Comparison of ENCODE assay signal across 31 cellular contexts in genomic region chr9:2625427-2625826, GRCh38. TPM values are rescaled to one million over a fixed set of nuclear protein-coding genes. Genes with fewer than 3 reads are reported as not detected.
DNase-seq lines count a peak whose midpoint lies in the region; ATAC-seq and TF ChIP-seq lines count a peak whose summit lies in the region.
"Had no signal": no experiment of that assay in that cellular context is flagged by ENCODE, and none has a peak within 500 bp of the region (broad histone marks: within the 10 kb centered on the region; RNA-seq: fewer than 3 reads in every experiment).

No MANE protein-coding gene starts in this region.

- H3K27me3 ChIP-seq in DND-41 (ENCODE audit: insufficient read depth, low read length, poor library complexity) (no peaks in the 10 kb centered on the region), Loucy (ENCODE audit: insufficient read depth, low read length, poor library complexity, severe bottlenecking) (no peaks in the 10 kb centered on the region), Peyer's patch (peaks cover 0 to 17% of the 10 kb centered on the region in 2 donors)
- H3K27me3 ChIP-seq: BLaER1 treated with 17β-estradiol and CSF1 and Interleukin-3, amounts not matched to agents 10 nM and 100 nM; SJCRH30; testis; uterus had no signal

- H3K9me3 Mint-ChIP-seq in progenitor cell of endocrine pancreas (ENCODE audit: low read depth) = no peaks in the 10 kb centered on the region
- H3K9me3 Mint-ChIP-seq in activated T-helper 2 cell treated with anti-CD3 and anti-CD28 coated beads, Interferon-gamma antibody, Interleukin-2, Interleukin-4, amounts not matched to agents 10 μg/mL and 5 μg/mL and 100 μg/mL, durations not matched to agents 14 hours and 24 hours and 36 hours = no peaks in the 10 kb centered on the region
- H3K9me3 Mint-ChIP-seq: activated naive CD4-positive, alpha-beta T cell treated with anti-CD3 and anti-CD28 coated beads, Interleukin-2, amount 50 U/mL, for 24 hours; activated T-helper 17 cell treated with anti-CD3 and anti-CD28 coated beads, Interleukin-2, amount 50 U/mL, for 72 hours; effector memory CD8-positive, alpha-beta T cell; nephron had no signal

- ATAC-seq in DND-41 (ENCODE audit: insufficient read depth, low read depth) = no peak
- ATAC-seq: activated CD8-positive, alpha-beta T cell treated with anti-CD3 and anti-CD28 coated beads, Interleukin-2, amount 10 ng/mL, durations not matched to agents 7 days and 5 days; activated T-helper 17 cell treated with anti-CD3 and anti-CD28 coated beads, Interleukin-2, amount 50 U/mL, for 72 hours; effector memory CD8-positive, alpha-beta T cell; esophagus mucosa; HCT116 had no signal

- peak overlapping the region; percentile 85; the same call in 1 of the 2 replicates for H3K4me2 ChIP-seq in DND-41 (ENCODE audit: insufficient read depth, low read length)
- H3K4me2 ChIP-seq in Loucy (ENCODE audit: low read depth, low read length, poor library complexity, severe bottlenecking) = peak overlapping the region; percentile 82

- H3K36me3 Mint-ChIP-seq in progenitor cell of endocrine pancreas (ENCODE audit: insufficient read depth) = no peaks in the 10 kb centered on the region
- H3K36me3 Mint-ChIP-seq in activated T-helper 2 cell treated with anti-CD3 and anti-CD28 coated beads, Interferon-gamma antibody, Interleukin-2, Interleukin-4, amounts not matched to agents 10 μg/mL and 5 μg/mL and 100 μg/mL, durations not matched to agents 14 hours and 24 hours and 36 hours (ENCODE audit: low read depth) = peaks cover 16% of the 10 kb centered on the region
- H3K36me3 Mint-ChIP-seq: activated naive CD4-positive, alpha-beta T cell treated with anti-CD3 and anti-CD28 coated beads, Interleukin-2, amount 50 U/mL, for 24 hours had no signal

- H3K9me2 ChIP-seq in Loucy (replicated peaks; ENCODE audit: low read depth, low read length) = no peaks in the 10 kb centered on the region

- H4K20me1 ChIP-seq in DND-41 (ENCODE audit: insufficient read depth, low read length) (peaks cover 71% of the 10 kb centered on the region), Loucy (ENCODE audit: insufficient read depth, low read length, poor library complexity, severe bottlenecking) (peaks cover 56% of the 10 kb centered on the region)

- no peak overlapping the region for H3K9ac ChIP-seq in DND-41 (ENCODE audit: low read depth, low read length)
- no peak overlapping the region for H3K9ac ChIP-seq in Loucy (ENCODE audit: low read depth, low read length, poor library complexity, severe bottlenecking)
- H3K9ac ChIP-seq: BLaER1 treated with 17β-estradiol and CSF1 and Interleukin-3, amounts not matched to agents 10 nM and 100 nM had no signal

- peaks cover 2% of the 10 kb centered on the region for H3K4me1 Mint-ChIP-seq in progenitor cell of endocrine pancreas (ENCODE audit: low read depth)
- peaks cover 24% of the 10 kb centered on the region for H3K4me1 Mint-ChIP-seq in activated T-helper 2 cell treated with anti-CD3 and anti-CD28 coated beads, Interferon-gamma antibody, Interleukin-2, Interleukin-4, amounts not matched to agents 10 μg/mL and 5 μg/mL and 100 μg/mL, durations not matched to agents 14 hours and 24 hours and 36 hours (ENCODE audit: low read depth)
- H3K4me1 Mint-ChIP-seq: activated T-helper 17 cell treated with anti-CD3 and anti-CD28 coated beads, Interleukin-2, amount 50 U/mL, for 72 hours had no signal

- no peak for TF ChIP-seq POLR2A in Peyer's patch (IDR thresholded peaks at IDR 0.05)

- peaks cover 84% of the 10 kb centered on the region for H3K79me2 ChIP-seq in DND-41 (ENCODE audit: insufficient read depth, low read length)
- peaks cover 98% of the 10 kb centered on the region for H3K79me2 ChIP-seq in Loucy (ENCODE audit: insufficient read depth, low read length)

- no peak overlapping the region for H3K4me3 Mint-ChIP-seq in progenitor cell of endocrine pancreas (ENCODE audit: low read depth)
- H3K4me3 Mint-ChIP-seq in activated T-helper 2 cell treated with anti-CD3 and anti-CD28 coated beads, Interferon-gamma antibody, Interleukin-2, Interleukin-4, amounts not matched to agents 10 μg/mL and 5 μg/mL and 100 μg/mL, durations not matched to agents 14 hours and 24 hours and 36 hours (ENCODE audit: low read depth) = no peak overlapping the region
- H3K4me3 Mint-ChIP-seq: activated CD8-positive, alpha-beta T cell treated with anti-CD3 and anti-CD28 coated beads, Interleukin-2, amount 10 ng/mL, durations not matched to agents 7 days and 5 days; activated naive CD4-positive, alpha-beta T cell treated with anti-CD3 and anti-CD28 coated beads, Interleukin-2, amount 50 U/mL, for 24 hours; activated T-helper 17 cell treated with anti-CD3 and anti-CD28 coated beads, Interleukin-2, amount 50 U/mL, for 72 hours; effector memory CD8-positive, alpha-beta T cell had no signal

- H3K27ac Mint-ChIP-seq in progenitor cell of endocrine pancreas = no peak overlapping the region
- H3K27ac Mint-ChIP-seq in activated T-helper 2 cell treated with anti-CD3 and anti-CD28 coated beads, Interferon-gamma antibody, Interleukin-2, Interleukin-4, amounts not matched to agents 10 μg/mL and 5 μg/mL and 100 μg/mL, durations not matched to agents 14 hours and 24 hours and 36 hours = no peak overlapping the region
- H3K27ac Mint-ChIP-seq: activated CD8-positive, alpha-beta T cell treated with anti-CD3 and anti-CD28 coated beads, Interleukin-2, amount 10 ng/mL, durations not matched to agents 7 days and 5 days; activated naive CD4-positive, alpha-beta T cell treated with anti-CD3 and anti-CD28 coated beads, Interleukin-2, amount 50 U/mL, for 24 hours; activated T-helper 17 cell treated with anti-CD3 and anti-CD28 coated beads, Interleukin-2, amount 50 U/mL, for 72 hours; effector memory CD8-positive, alpha-beta T cell had no signal

- intact Hi-C loops in activated T-helper 2 cell treated with anti-CD3 and anti-CD28 coated beads, Interferon-gamma antibody, Interleukin-2, Interleukin-4, amounts not matched to agents 10 μg/mL and 5 μg/mL and 100 μg/mL, durations not matched to agents 14 hours and 24 hours and 36 hours (cut with micrococcal nuclease) = no loop called here

- H2AFZ ChIP-seq in DND-41 (ENCODE audit: low read depth, low read length) = no peak overlapping the region
- H2AFZ ChIP-seq in Loucy (ENCODE audit: low read length) = no peak overlapping the region

- no peak overlapping the region for H3K27ac ChIP-seq in DND-41 (ENCODE audit: low read length)
- no peak overlapping the region for H3K27ac ChIP-seq in Peyer's patch
- H3K27ac ChIP-seq: BLaER1 treated with 17β-estradiol and CSF1 and Interleukin-3, amounts not matched to agents 10 nM and 100 nM; SJCRH30; testis; uterus; WERI-Rb-1 had no signal

- H3K9me3 ChIP-seq in DND-41 (ENCODE audit: insufficient read depth, low read length, severe bottlenecking) (no peaks in the 10 kb centered on the region), Loucy (ENCODE audit: insufficient read depth, low read depth, low read length) (no peaks in the 10 kb centered on the region), Peyer's patch (no peaks in the 10 kb centered on the region)
- H3K9me3 ChIP-seq: SJCRH30, testis, uterus had no signal

- no peak for DNase-seq in DND-41
- no peak for DNase-seq in choroid plexus epithelial cell (ENCODE audit: low read depth)
- no peak for DNase-seq in progenitor cell of endocrine pancreas (ENCODE audit: low spot score, unreplicated experiment)
- DNase-seq in activated T-helper 2 cell treated with anti-CD3 and anti-CD28 coated beads, Interferon-gamma antibody, Interleukin-2, Interleukin-4, amounts not matched to agents 10 μg/mL and 5 μg/mL and 100 μg/mL, durations not matched to agents 14 hours and 24 hours and 36 hours (ENCODE audit: low spot score) = no peak
- DNase-seq in Peyer's patch = no peak
- no peak for DNase-seq in MV-4-11 (lab: John Stamatoyannopoulos, UW)
- DNase-seq: activated CD4-positive, alpha-beta T cell treated with anti-CD3 and anti-CD28 coated beads for 4 hours; activated CD8-positive, alpha-beta T cell treated with anti-CD3 and anti-CD28 coated beads, Interleukin-2, amount 10 ng/mL, durations not matched to agents 7 days and 5 days; amniotic stem cell; caudate nucleus; effector memory CD8-positive, alpha-beta T cell; foreskin melanocyte; IMR-90; NCI-H2171; NCI-H82; retina; SJCRH30; small intestine; stimulated activated naive CD4-positive, alpha-beta T cell; T1000; testis; uterus; WERI-Rb-1 had no signal

- no peaks in the 10 kb centered on the region for H3F3A ChIP-seq in Loucy (ENCODE audit: low read depth)

- no peak for TF ChIP-seq CTCF in DND-41 (IDR thresholded peaks at IDR 0.05; ENCODE audit: borderline replicate concordance, extremely low read depth, low read length, poor library complexity, severe bottlenecking)
- peak; percentile 49 for TF ChIP-seq CTCF in Loucy (conservative IDR thresholded peaks at IDR 0.05; ENCODE audit: low read length)
- TF ChIP-seq CTCF in choroid plexus epithelial cell (conservative IDR thresholded peaks at IDR 0.05; ENCODE audit: low read depth, low read length) = peak; percentile 30
- peak; percentile 27 for TF ChIP-seq CTCF in progenitor cell of endocrine pancreas (IDR thresholded peaks at IDR 0.05; ENCODE audit: unreplicated experiment)
- no peak for TF ChIP-seq CTCF in Peyer's patch (IDR thresholded peaks at IDR 0.05)

- peaks cover 10% of the 10 kb centered on the region for H3K36me3 ChIP-seq in DND-41 (ENCODE audit: insufficient read depth, low read length)
- H3K36me3 ChIP-seq in Loucy (ENCODE audit: insufficient read depth, low read length) = no peaks in the 10 kb centered on the region
- H3K36me3 ChIP-seq in Peyer's patch = no peaks in the 10 kb centered on the region
- H3K36me3 ChIP-seq: SJCRH30, uterus had no signal

- peaks cover 56% of the 10 kb centered on the region for H3K27me3 Mint-ChIP-seq in progenitor cell of endocrine pancreas
- peaks cover 27% of the 10 kb centered on the region for H3K27me3 Mint-ChIP-seq in activated T-helper 2 cell treated with anti-CD3 and anti-CD28 coated beads, Interferon-gamma antibody, Interleukin-2, Interleukin-4, amounts not matched to agents 10 μg/mL and 5 μg/mL and 100 μg/mL, durations not matched to agents 14 hours and 24 hours and 36 hours (ENCODE audit: low read depth)

- H3K4me1 ChIP-seq in DND-41 (ENCODE audit: insufficient read depth, low read length) = peaks cover 41% of the 10 kb centered on the region
- peaks cover 64% of the 10 kb centered on the region for H3K4me1 ChIP-seq in Loucy (ENCODE audit: insufficient read depth, low read length, poor library complexity, severe bottlenecking)
- H3K4me1 ChIP-seq in Peyer's patch = peaks cover 0 to 26% (median 3%) of the 10 kb centered on the region in 4 donors
- H3K4me1 ChIP-seq: SJCRH30 had no signal

- no peak overlapping the region for H3K4me3 ChIP-seq in DND-41 (ENCODE audit: low read depth in 1 of 2, low read length in 2 of 2)
- peak overlapping the region; percentile 89 for H3K4me3 ChIP-seq in Loucy (ENCODE audit: low read length, poor library complexity, severe bottlenecking)
- no peak overlapping the region for H3K4me3 ChIP-seq in choroid plexus epithelial cell (ENCODE audit: low read depth, low read length)
- no peak overlapping the region for H3K4me3 ChIP-seq in Peyer's patch
- H3K4me3 ChIP-seq: SJCRH30, testis, uterus had no signal

RNA-seq across cellular contexts. Expression of gene VLDLR, which starts 3.8 kb away (rescaled TPM):
- 8.1 and 9.9 TPM in 2 replicates for total RNA-seq in progenitor cell of endocrine pancreas
- total RNA-seq in activated T-helper 2 cell treated with anti-CD3 and anti-CD28 coated beads, Interferon-gamma antibody, Interleukin-2, Interleukin-4, amounts not matched to agents 10 μg/mL and 5 μg/mL and 100 μg/mL, durations not matched to agents 14 hours and 24 hours and 36 hours = 12.6 and 12.8 TPM in 2 replicates
- total RNA-seq in Peyer's patch = 1 to 10 TPM in 1 of 4 donors, under 1 TPM in 1, not detected in 2; 0.85 to 2.5 TPM
- total RNA-seq: G401 had no signal

Comparison
In these comparisons a context has a peak if more than half of its experiments do, and no peak if none do; other contexts are left out.
1. CTCF ChIP-seq: peak in Loucy (single experiment), choroid plexus epithelial cell (single experiment) and progenitor cell of endocrine pancreas (single experiment); none in DND-41 (single experiment) and Peyer's patch (0 of 6).